ENCODE assay signal across 12 cellular contexts in the genomic region with DNA sequence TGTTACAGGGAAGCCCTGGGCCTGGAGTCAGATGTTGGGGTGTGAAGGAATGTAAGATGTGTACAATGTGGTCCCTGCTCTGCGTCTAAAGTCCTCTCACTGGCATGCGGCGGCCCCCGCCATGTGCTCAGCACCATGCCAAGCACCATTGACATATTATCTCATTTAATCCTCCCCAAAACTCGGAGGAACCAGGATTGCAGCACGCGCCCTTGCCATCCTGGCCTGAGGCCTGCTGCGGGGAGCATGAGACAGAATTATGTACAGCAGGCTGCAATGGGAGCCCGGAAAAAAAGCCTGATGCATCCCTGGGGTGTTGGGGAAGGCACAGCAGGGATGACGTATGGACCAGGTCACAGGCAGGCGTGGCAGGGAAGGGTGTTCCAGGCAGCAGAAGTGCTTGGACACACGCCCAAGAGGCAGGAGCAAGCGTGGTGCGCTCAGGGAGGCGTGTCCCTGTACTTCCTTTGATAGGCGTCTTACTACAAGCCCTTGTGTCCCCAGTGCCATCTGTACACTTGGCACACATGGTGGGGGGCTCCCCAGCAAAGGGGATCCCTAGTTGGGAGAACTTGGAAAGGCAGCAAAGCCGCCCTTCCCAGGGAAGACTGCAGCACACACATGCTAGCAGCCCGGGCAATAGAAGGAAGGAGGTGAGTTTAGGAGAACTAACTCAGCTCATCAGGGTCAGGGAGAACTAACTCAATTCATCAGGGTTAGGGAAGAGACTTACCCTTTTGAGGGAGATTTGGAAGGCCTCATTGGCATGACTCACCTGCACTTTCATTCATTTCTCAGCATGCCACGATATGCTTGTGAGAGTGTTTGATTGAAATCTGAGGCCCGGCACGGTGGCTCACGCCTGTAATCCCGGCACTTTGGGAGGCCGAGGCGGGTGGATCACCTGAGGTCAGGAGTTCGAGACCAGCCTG. TPM values are rescaled to one million over a fixed set of nuclear protein-coding genes. Genes with fewer than 3 reads are reported as not detected.
A peak's percentile ranks its signal among the peaks of the same experiment; 100 is the strongest.
DNase-seq lines count a peak whose midpoint lies in the region; ATAC-seq, FAIRE-seq and TF ChIP-seq lines count a peak whose summit lies in the region.
"Had no signal": no experiment of that assay in that cellular context is flagged by ENCODE, and none has a peak within 500 bp of the region (broad histone marks: within the 10 kb centered on the region; RNA-seq: fewer than 3 reads in every experiment).

No MANE protein-coding gene starts in this region.

- WGBS in pancreas, 2 donors = 68 to 72% methylated on average over 26 of the region's 26 CpGs

- H3K36me3 Mint-ChIP-seq in endothelial cell (ENCODE audit: low read depth, unreplicated experiment) = no peaks in the 10 kb centered on the region
- H3K36me3 Mint-ChIP-seq: stimulated activated memory B cell treated with anti-CD40 and anti-IgM and Interleukin-4, amounts not matched to agents 10 μg/mL and 1 μg/mL and 100 μg/mL, for 72 hours had no signal

- TF ChIP-seq CTCF in fibroblast of lung (conservative IDR thresholded peaks at IDR 0.05 in 1 of 2, IDR thresholded peaks at IDR 0.05 in 1 of 2; ENCODE audit: low read depth in 1 of 2, low read length in 2 of 2) (no peak), pancreas (IDR thresholded peaks at IDR 0.05) (no peak), endothelial cell (IDR thresholded peaks at IDR 0.05; ENCODE audit: unreplicated experiment) (no peak)

- no peak overlapping the region for H3K9ac ChIP-seq in fibroblast of lung (ENCODE audit: insufficient read depth, low read length)

- ATAC-seq in pancreas = no peak
- ATAC-seq: stimulated activated memory B cell treated with anti-CD40 and anti-IgM and Interleukin-4, amounts not matched to agents 10 μg/mL and 1 μg/mL and 100 μg/mL, for 72 hours had no signal

- no peaks in the 10 kb centered on the region for H3K27me3 ChIP-seq in fibroblast of lung (ENCODE audit: control insufficient read depth, insufficient read depth, low read length)
- H3K27me3 ChIP-seq in pancreas = no peaks in the 10 kb centered on the region

- no peak overlapping the region for H3K27ac Mint-ChIP-seq in endothelial cell (ENCODE audit: unreplicated experiment)
- H3K27ac Mint-ChIP-seq: stimulated activated memory B cell treated with anti-CD40 and anti-IgM and Interleukin-4, amounts not matched to agents 10 μg/mL and 1 μg/mL and 100 μg/mL, for 72 hours had no signal

- H3K4me1 ChIP-seq in fibroblast of lung (ENCODE audit: control insufficient read depth, extremely low read depth, insufficient read depth, low read length) (peaks cover 2% of the 10 kb centered on the region), pancreas (peaks cover 0 to 3% (median 0%) of the 10 kb centered on the region in 3 donors)

- H3K27me3 Mint-ChIP-seq in endothelial cell (ENCODE audit: unreplicated experiment) = peaks cover 8% of the 10 kb centered on the region
- H3K27me3 Mint-ChIP-seq: stimulated activated memory B cell treated with anti-CD40 and anti-IgM and Interleukin-4, amounts not matched to agents 10 μg/mL and 1 μg/mL and 100 μg/mL, for 72 hours had no signal

- DNase-seq in EH (ENCODE audit: low read depth) (peak; percentile 16), fibroblast of lung (ENCODE audit: low read depth in 2 of 2) (peak; percentile 61 to 64), pancreas (peak in 4 of 6 donors; percentile 48 to 78 (median 72)), COR-L47 (lab: John Stamatoyannopoulos, UW) (no peak), islet precursor cell (no peak), endothelial cell (ENCODE audit: low spot score) (no peak)
- no peak for DNase-seq in activated naive CD4-positive, alpha-beta T cell treated with Interleukin-2 at 50 U/mL for 16 hours
- DNase-seq: activated T-cell treated with anti-CD3 and anti-CD28 coated beads, Interleukin-2, amount 50 U/mL, for 48 hours had no signal

- H3K36me3 ChIP-seq in fibroblast of lung (ENCODE audit: control insufficient read depth, insufficient read depth, low read length) = no peaks in the 10 kb centered on the region
- no peaks in the 10 kb centered on the region for H3K36me3 ChIP-seq in pancreas

- no peak overlapping the region for H3K4me3 Mint-ChIP-seq in endothelial cell (ENCODE audit: unreplicated experiment)
- H3K4me3 Mint-ChIP-seq: stimulated activated memory B cell treated with anti-CD40 and anti-IgM and Interleukin-4, amounts not matched to agents 10 μg/mL and 1 μg/mL and 100 μg/mL, for 72 hours had no signal

- H4K20me1 ChIP-seq in fibroblast of lung (ENCODE audit: control insufficient read depth, extremely low read depth, insufficient read depth, low read length) = no peaks in the 10 kb centered on the region

- H3K4me3 ChIP-seq in fibroblast of lung (replicated peaks in 1 of 4; ENCODE audit: control extremely low read depth in 1 of 4, insufficient read depth in 1 of 4, low read depth in 3 of 4, low read length in 4 of 4) (no peak overlapping the region), pancreas (no peak overlapping the region)

- FAIRE-seq in pancreas (lab: Jason Lieb, UNC) = no peak

- intact Hi-C loops in pancreas (cut with DNase I) = no loop called here

- no peaks in the 10 kb centered on the region for H3K79me2 ChIP-seq in fibroblast of lung (ENCODE audit: control insufficient read depth, insufficient read depth, low read length)

- H3K9me3 ChIP-seq in fibroblast of lung (ENCODE audit: control insufficient read depth, insufficient read depth, low read depth, low read length) (no peaks in the 10 kb centered on the region), pancreas (no peaks in the 10 kb centered on the region)

- no peak overlapping the region for H3K4me2 ChIP-seq in fibroblast of lung (ENCODE audit: extremely low read depth, insufficient read depth, low read length)

- H3K27ac ChIP-seq in fibroblast of lung (ENCODE audit: insufficient read depth, low read length) (no peak overlapping the region), pancreas (no peak overlapping the region)

- peaks cover 22% of the 10 kb centered on the region for H3K4me1 Mint-ChIP-seq in endothelial cell (ENCODE audit: unreplicated experiment)

- no peak overlapping the region for H2AFZ ChIP-seq in fibroblast of lung (ENCODE audit: low read length)

- H3K9me3 Mint-ChIP-seq in endothelial cell (ENCODE audit: unreplicated experiment) = no peaks in the 10 kb centered on the region
- H3K9me3 Mint-ChIP-seq: stimulated activated memory B cell treated with anti-CD40 and anti-IgM and Interleukin-4, amounts not matched to agents 10 μg/mL and 1 μg/mL and 100 μg/mL, for 72 hours had no signal

TF ChIP-seq in PFSK-1, 5 proteins besides CTCF, POLR2A, EP300 and RAD21:
- TF ChIP-seq FOXP2 (optimal IDR thresholded peaks at IDR 0.05; ENCODE audit: borderline replicate concordance, extremely low read depth, extremely low read length, insufficient read depth) = peak; percentile 35
- no peak for TF ChIP-seq POLR2AphosphoS5 (IDR thresholded peaks at IDR 0.05; ENCODE audit: low read depth, low read length)
TF ChIP-seq in PFSK-1: peak in this region for 1.

RNA-seq across cellular contexts. Expression of gene EVI5L, which starts 3.5 kb away (rescaled TPM):
- polyA plus RNA-seq in PFSK-1 (2012; ENCODE audit: insufficient read length, low read depth) = 50.3 TPM
- 13.4 and 16.5 TPM in 2 replicates for total RNA-seq in fibroblast of lung
- 8.8 and 10.4 TPM in 2 replicates for polyA plus RNA-seq in fibroblast of lung
- polyA plus RNA-seq in fibroblast of lung (2012) = 15.7 and 16.1 TPM in 2 replicates
- polyA minus RNA-seq in fibroblast of lung (ENCODE audit: low replicate concordance) = 49.8 and 76.3 TPM in 2 replicates
- total RNA-seq in pancreas = 1 to 10 TPM; 3.0 to 5.2 (median 4.6) TPM
- 1 to 10 TPM; 7.6 to 9.1 TPM for polyA plus RNA-seq in pancreas
- 20.4 TPM for total RNA-seq in endothelial cell (ENCODE audit: unreplicated experiment)

RNA-seq across cellular contexts. Expression of gene PRR36, which starts 40.7 kb away (rescaled TPM):
- polyA plus RNA-seq in PFSK-1 (2012; ENCODE audit: insufficient read length, low read depth) = 1.4 TPM
- under 0.01 TPM in 1 of 2 replicates, not detected in the other for total RNA-seq in fibroblast of lung
- polyA plus RNA-seq in fibroblast of lung = not detected in 2 replicates
- polyA plus RNA-seq in fibroblast of lung (2012) = 0.08 TPM in 1 of 2 replicates, not detected in the other
- not detected in 2 replicates for polyA minus RNA-seq in fibroblast of lung (ENCODE audit: low replicate concordance)
- 1 to 10 TPM; 1.6 to 2.1 (median 1.8) TPM for total RNA-seq in pancreas
- 1 to 10 TPM; 2.8 to 3.1 TPM for polyA plus RNA-seq in pancreas
- total RNA-seq in endothelial cell (ENCODE audit: unreplicated experiment) = 0.23 TPM
- total RNA-seq: glomerular endothelial cell, RPMI7951 had no signal

RNA-seq across cellular contexts. Expression of gene LRRC8E, which starts 54.8 kb away (rescaled TPM):
- 3.8 TPM for polyA plus RNA-seq in PFSK-1 (2012; ENCODE audit: insufficient read length, low read depth)
- total RNA-seq in fibroblast of lung (2.6 and 3.0 TPM in 2 replicates), pancreas (1 to 10 TPM; 4.6 to 6.1 (median 5.0) TPM), endothelial cell (ENCODE audit: unreplicated experiment) (0.08 TPM)
- polyA plus RNA-seq in fibroblast of lung (3.5 and 3.7 TPM in 2 replicates), pancreas (1 to 10 TPM; 2.6 to 3.2 TPM)
- 3.2 and 4.7 TPM in 2 replicates for polyA plus RNA-seq in fibroblast of lung (2012)
- 8.0 and 8.4 TPM in 2 replicates for polyA minus RNA-seq in fibroblast of lung (ENCODE audit: low replicate concordance)

Comparison
In these comparisons a context has a peak if more than half of its experiments do, and no peak if none do; other contexts are left out.
1. DNase-seq: peak in EH (single experiment), fibroblast of lung (2 of 2) and pancreas (4 of 6); none in COR-L47 (single experiment), islet precursor cell (single experiment), endothelial cell (single experiment) and activated naive CD4-positive, alpha-beta T cell treated with Interleukin-2 at 50 U/mL for 16 hours (single experiment).